Comparison of ENCODE assay signal across 26 cellular contexts in the genomic region with DNA sequence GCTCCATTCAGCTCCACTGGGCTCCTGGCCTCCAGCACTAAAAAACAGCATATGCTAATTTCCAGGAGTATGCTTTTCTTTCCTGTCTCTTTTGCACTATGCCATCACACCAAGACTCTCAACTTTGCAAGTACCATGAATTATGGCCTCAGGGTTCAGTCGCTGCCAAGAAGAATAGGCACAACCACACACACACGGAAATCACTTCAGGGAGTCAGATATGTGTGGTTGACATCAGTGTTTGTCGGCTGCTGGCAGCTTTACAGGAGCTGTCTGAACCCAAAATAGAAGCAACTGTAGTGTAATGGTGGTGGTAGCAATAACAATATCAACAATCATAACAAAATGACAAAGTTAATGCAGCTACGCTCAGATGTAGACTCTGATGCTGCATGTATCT.
A peak's percentile ranks its signal among the peaks of the same experiment; 100 is the strongest.
DNase-seq lines count a peak whose midpoint lies in the region; ATAC-seq and TF ChIP-seq lines count a peak whose summit lies in the region.
"Had no signal": no experiment of that assay in that cellular context is flagged by ENCODE, and none has a peak within 500 bp of the region (broad histone marks: within the 10 kb centered on the region; RNA-seq: fewer than 3 reads in every experiment).

No MANE protein-coding gene starts in this region.

- TF ChIP-seq CTCF in glutamatergic neuron (IDR thresholded peaks at IDR 0.05; ENCODE audit: partially characterized antibody, unreplicated experiment) = no peak

- peak overlapping the region; percentile 13 for H3K4me3 Mint-ChIP-seq in glutamatergic neuron (ENCODE audit: unreplicated experiment)
- no peak overlapping the region for H3K4me3 Mint-ChIP-seq in activated CD4-positive, alpha-beta T cell treated with anti-CD3 and anti-CD28 coated beads, Interleukin-2, amount 10 ng/mL, durations not matched to agents 7 days and 5 days
- no peak overlapping the region for H3K4me3 Mint-ChIP-seq in activated T-helper 17 cell treated with anti-CD3 and anti-CD28 coated beads, Interleukin-2, amount 50 U/mL, for 72 hours
- H3K4me3 Mint-ChIP-seq: activated CD4-positive, alpha-beta T cell treated with anti-CD3 and anti-CD28 coated beads for 36 hours; activated CD8-positive, alpha-beta memory T cell treated with anti-CD3 and anti-CD28 coated beads, Interleukin-2, amount 10 ng/mL, durations not matched to agents 7 days and 5 days; activated naive CD8-positive, alpha-beta T cell; mesothelial cell of epicardium; natural killer cell had no signal

- DNase-seq in Right ventricle myocardium superior (peak; percentile 64), cardiac septum (ENCODE audit: low spot score) (no peak), RPMI7951 (ENCODE audit: low read depth) (peak; percentile 86), glutamatergic neuron (no peak)
- DNase-seq in activated CD4-positive, alpha-beta T cell treated with anti-CD3 and anti-CD28 coated beads, Interleukin-2, amount 10 ng/mL, durations not matched to agents 7 days and 5 days = no peak
- DNase-seq: activated CD4-positive, alpha-beta T cell treated with anti-CD3 and anti-CD28 coated beads for 36 hours; activated CD8-positive, alpha-beta memory T cell treated with anti-CD3 and anti-CD28 coated beads, Interleukin-2, amount 10 ng/mL, durations not matched to agents 7 days and 5 days; brain microvascular endothelial cell; colonic mucosa; DND-41; head of caudate nucleus; natural killer cell; NCI-H1105 treated with DMSO at 0.1 percent for 48 hours; NCI-H2171; NCI-H774; ovary; SHP77; stimulated activated CD4-positive, alpha-beta T cell treated with anti-CD3 and anti-CD28 coated beads, Interleukin-12 subunit alpha, Interleukin-12 subunit beta, amount 100 ng/mL, for 4 hours; stimulated activated CD4-positive, alpha-beta T cell treated with anti-CD3 and anti-CD28 coated beads, Interleukin-4, amount 100 ng/mL, for 4 hours; stimulated activated naive CD8-positive, alpha-beta T cell treated with anti-CD3 and anti-CD28 coated beads, Interleukin-15, Interleukin-2, amounts not matched to agents 100 U/mL and 50 U/mL, for 24 hours; thyroid gland had no signal

- POLR2A ChIA-PET in activated CD4-positive, alpha-beta T cell treated with anti-CD3 and anti-CD28 coated beads, Interleukin-2, amount 10 ng/mL, durations not matched to agents 7 days and 5 days (lab: Charles Lee) = no interaction called here

- peaks cover 1% of the 10 kb centered on the region for H3K9me3 Mint-ChIP-seq in glutamatergic neuron (ENCODE audit: unreplicated experiment)
- peaks cover 2% of the 10 kb centered on the region for H3K9me3 Mint-ChIP-seq in activated CD4-positive, alpha-beta T cell treated with anti-CD3 and anti-CD28 coated beads, Interleukin-2, amount 10 ng/mL, durations not matched to agents 7 days and 5 days
- no peaks in the 10 kb centered on the region for H3K9me3 Mint-ChIP-seq in activated T-helper 17 cell treated with anti-CD3 and anti-CD28 coated beads, Interleukin-2, amount 50 U/mL, for 72 hours
- H3K9me3 Mint-ChIP-seq: mesothelial cell of epicardium, natural killer cell had no signal

- no peaks in the 10 kb centered on the region for H3K36me3 Mint-ChIP-seq in glutamatergic neuron (ENCODE audit: unreplicated experiment)
- H3K36me3 Mint-ChIP-seq in activated CD4-positive, alpha-beta T cell treated with anti-CD3 and anti-CD28 coated beads, Interleukin-2, amount 10 ng/mL, durations not matched to agents 7 days and 5 days (ENCODE audit: low read depth) = no peaks in the 10 kb centered on the region
- H3K36me3 Mint-ChIP-seq in activated T-helper 17 cell treated with anti-CD3 and anti-CD28 coated beads, Interleukin-2, amount 50 U/mL, for 72 hours (ENCODE audit: low read depth) = no peaks in the 10 kb centered on the region
- H3K36me3 Mint-ChIP-seq: activated CD8-positive, alpha-beta memory T cell treated with anti-CD3 and anti-CD28 coated beads, Interleukin-2, amount 10 ng/mL, durations not matched to agents 7 days and 5 days; activated naive CD8-positive, alpha-beta T cell; mesothelial cell of epicardium; natural killer cell had no signal

- CTCF ChIA-PET in activated CD4-positive, alpha-beta T cell treated with anti-CD3 and anti-CD28 coated beads, Interleukin-2, amount 10 ng/mL, durations not matched to agents 7 days and 5 days (lab: Charles Lee) = interaction anchor here (0.6 kb wide), 1 partner anchor 280 kb away, joined by 4 read pairs; no protein-coding TSS in a partner anchor

- intact Hi-C loops in Right ventricle myocardium superior (cut with DNase I) (no loop called here), cardiac septum (cut with DNase I) (no loop called here)

- H3K27ac Mint-ChIP-seq in glutamatergic neuron (ENCODE audit: unreplicated experiment) = peak overlapping the region; percentile 18
- no peak overlapping the region for H3K27ac Mint-ChIP-seq in activated CD4-positive, alpha-beta T cell treated with anti-CD3 and anti-CD28 coated beads, Interleukin-2, amount 10 ng/mL, durations not matched to agents 7 days and 5 days
- H3K27ac Mint-ChIP-seq in activated T-helper 17 cell treated with anti-CD3 and anti-CD28 coated beads, Interleukin-2, amount 50 U/mL, for 72 hours = no peak overlapping the region
- H3K27ac Mint-ChIP-seq: activated CD4-positive, alpha-beta T cell treated with anti-CD3 and anti-CD28 coated beads for 36 hours; activated CD8-positive, alpha-beta memory T cell treated with anti-CD3 and anti-CD28 coated beads, Interleukin-2, amount 10 ng/mL, durations not matched to agents 7 days and 5 days; activated naive CD8-positive, alpha-beta T cell; mesothelial cell of epicardium; natural killer cell had no signal

- peaks cover 36% of the 10 kb centered on the region for H3K4me1 Mint-ChIP-seq in glutamatergic neuron (ENCODE audit: low read depth, unreplicated experiment)
- H3K4me1 Mint-ChIP-seq in activated CD4-positive, alpha-beta T cell treated with anti-CD3 and anti-CD28 coated beads, Interleukin-2, amount 10 ng/mL, durations not matched to agents 7 days and 5 days = no peaks in the 10 kb centered on the region
- H3K4me1 Mint-ChIP-seq in activated T-helper 17 cell treated with anti-CD3 and anti-CD28 coated beads, Interleukin-2, amount 50 U/mL, for 72 hours = no peaks in the 10 kb centered on the region
- H3K4me1 Mint-ChIP-seq: activated CD4-positive, alpha-beta T cell treated with anti-CD3 and anti-CD28 coated beads for 36 hours; activated CD8-positive, alpha-beta memory T cell treated with anti-CD3 and anti-CD28 coated beads, Interleukin-2, amount 10 ng/mL, durations not matched to agents 7 days and 5 days; mesothelial cell of epicardium; natural killer cell had no signal

- no peaks in the 10 kb centered on the region for H3K27me3 Mint-ChIP-seq in glutamatergic neuron (ENCODE audit: unreplicated experiment)
- peaks cover 4% of the 10 kb centered on the region for H3K27me3 Mint-ChIP-seq in activated CD4-positive, alpha-beta T cell treated with anti-CD3 and anti-CD28 coated beads, Interleukin-2, amount 10 ng/mL, durations not matched to agents 7 days and 5 days
- H3K27me3 Mint-ChIP-seq in activated T-helper 17 cell treated with anti-CD3 and anti-CD28 coated beads, Interleukin-2, amount 50 U/mL, for 72 hours = peaks cover 4% of the 10 kb centered on the region
- H3K27me3 Mint-ChIP-seq: activated CD4-positive, alpha-beta T cell treated with anti-CD3 and anti-CD28 coated beads for 36 hours; activated naive CD8-positive, alpha-beta T cell had no signal

- ATAC-seq in Right ventricle myocardium superior (ENCODE audit: poor library complexity) = peak; percentile 94
- no peak for ATAC-seq in HG03025 (IDR thresholded peaks at IDR 0.05; ENCODE audit: low FRiP score, unreplicated experiment)
- ATAC-seq in HG03432 (IDR thresholded peaks at IDR 0.05; ENCODE audit: unreplicated experiment) = no peak
- no peak for ATAC-seq in activated T-helper 17 cell treated with anti-CD3 and anti-CD28 coated beads, Interleukin-2, amount 50 U/mL, for 72 hours (replicated peaks)
- ATAC-seq: activated CD4-positive, alpha-beta T cell treated with anti-CD3 and anti-CD28 coated beads for 36 hours; activated CD8-positive, alpha-beta memory T cell treated with anti-CD3 and anti-CD28 coated beads, Interleukin-2, amount 10 ng/mL, durations not matched to agents 7 days and 5 days; natural killer cell; stimulated activated naive CD8-positive, alpha-beta T cell treated with anti-CD3 and anti-CD28 coated beads, Interleukin-15, Interleukin-2, amounts not matched to agents 100 U/mL and 50 U/mL, for 24 hours had no signal

Comparison
In these comparisons a context has a peak if more than half of its experiments do, and no peak if none do; other contexts are left out.
1. DNase-seq: peak in Right ventricle myocardium superior (single experiment) and RPMI7951 (single experiment); none in cardiac septum (single experiment), glutamatergic neuron (single experiment) and activated CD4-positive, alpha-beta T cell treated with anti-CD3 and anti-CD28 coated beads, Interleukin-2, amount 10 ng/mL, durations not matched to agents 7 days and 5 days (single experiment).